ENCODE assay signal across 1 cellular context in the genomic region with DNA sequence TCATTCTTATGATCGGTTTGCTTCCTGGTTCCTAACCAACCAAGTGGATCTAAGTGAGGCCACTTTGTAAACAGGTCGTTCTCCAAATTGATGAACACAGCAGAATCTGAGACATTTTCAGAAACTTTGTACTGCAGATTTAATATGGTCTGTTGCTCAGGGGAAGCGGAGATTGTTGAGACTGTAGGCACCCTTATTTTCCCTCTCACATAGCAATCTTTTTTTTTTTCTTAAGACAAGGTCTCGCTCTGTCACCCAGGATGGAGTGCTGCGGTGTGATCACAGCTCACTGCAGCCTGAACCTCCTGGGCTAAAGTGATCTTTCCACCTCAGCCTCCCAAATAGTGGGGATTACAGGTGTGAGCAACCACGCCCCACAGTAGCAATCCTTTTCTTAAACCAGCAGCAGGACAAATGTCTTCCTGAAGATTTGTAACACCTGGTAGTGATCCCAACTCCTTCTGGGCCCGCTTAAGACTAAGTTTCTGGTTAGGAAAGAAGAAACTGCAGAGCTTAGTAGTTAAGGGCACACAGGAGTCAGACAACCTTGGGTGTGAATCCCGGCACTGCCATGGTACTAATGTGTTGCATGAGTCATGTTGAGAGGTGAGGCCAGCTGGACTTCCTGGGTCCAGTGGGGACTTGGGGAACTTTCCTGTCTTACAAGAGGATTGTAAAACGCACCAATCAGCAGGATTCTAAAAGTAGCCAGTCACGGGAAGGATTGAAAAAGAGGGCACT.
TF ChIP-seq lines count a peak whose summit lies in the region.

No MANE protein-coding gene starts in this region.

TF ChIP-seq in GM12878, 131 proteins besides CTCF, POLR2A, EP300 and RAD21:
- TF ChIP-seq SRF (IDR thresholded peaks at IDR 0.05; ENCODE audit: low read depth in 2 of 2, low read length in 2 of 2) (no peak), CBX5 (IDR thresholded peaks at IDR 0.05; ENCODE audit: low read depth) (no peak), RELA (IDR thresholded peaks at IDR 0.05; ENCODE audit: borderline replicate concordance, partially characterized antibody) (no peak), POLR2AphosphoS5 (IDR thresholded peaks at IDR 0.05; ENCODE audit: low read length) (no peak), POLR2AphosphoS2 (IDR thresholded peaks at IDR 0.05; ENCODE audit: low read depth, low read length) (no peak), TCF7 (IDR thresholded peaks at IDR 0.05; ENCODE audit: borderline replicate concordance) (no peak), WRNIP1 (IDR thresholded peaks at IDR 0.05; ENCODE audit: borderline replicate concordance, low read depth, low read length) (no peak), STAT1 (conservative IDR thresholded peaks at IDR 0.05) (no peak), HDAC2 (IDR thresholded peaks at IDR 0.05) (no peak), EGR1 (IDR thresholded peaks at IDR 0.05; ENCODE audit: borderline replicate concordance in 1 of 2, low read depth in 2 of 2, low read length in 2 of 2) (no peak), JUND (IDR thresholded peaks at IDR 0.05; ENCODE audit: low read depth, low read length) (no peak), ETV6 (conservative IDR thresholded peaks at IDR 0.05 in 1 of 2, IDR thresholded peaks at IDR 0.05 in 1 of 2; ENCODE audit: borderline replicate concordance in 1 of 2, low read depth in 1 of 2) (0 out of 4 replicates have a peak, but pooled peaks of 1 of the 2 experiments have one; percentile 24), TCF3 (IDR thresholded peaks at IDR 0.05; ENCODE audit: borderline replicate concordance, insufficient read depth, low read depth, low read length) (0 out of 2 replicates have a peak, but pooled peaks have one; percentile 24), IKZF1 (conservative IDR thresholded peaks at IDR 0.05) (0 out of 2 replicates have a peak, but pooled peaks have one; percentile 16), BHLHE40 (IDR thresholded peaks at IDR 0.05; ENCODE audit: borderline replicate concordance in 1 of 2, low read depth in 2 of 2, low read length in 1 of 2) (no peak)
- TF ChIP-seq, protein P1, sequence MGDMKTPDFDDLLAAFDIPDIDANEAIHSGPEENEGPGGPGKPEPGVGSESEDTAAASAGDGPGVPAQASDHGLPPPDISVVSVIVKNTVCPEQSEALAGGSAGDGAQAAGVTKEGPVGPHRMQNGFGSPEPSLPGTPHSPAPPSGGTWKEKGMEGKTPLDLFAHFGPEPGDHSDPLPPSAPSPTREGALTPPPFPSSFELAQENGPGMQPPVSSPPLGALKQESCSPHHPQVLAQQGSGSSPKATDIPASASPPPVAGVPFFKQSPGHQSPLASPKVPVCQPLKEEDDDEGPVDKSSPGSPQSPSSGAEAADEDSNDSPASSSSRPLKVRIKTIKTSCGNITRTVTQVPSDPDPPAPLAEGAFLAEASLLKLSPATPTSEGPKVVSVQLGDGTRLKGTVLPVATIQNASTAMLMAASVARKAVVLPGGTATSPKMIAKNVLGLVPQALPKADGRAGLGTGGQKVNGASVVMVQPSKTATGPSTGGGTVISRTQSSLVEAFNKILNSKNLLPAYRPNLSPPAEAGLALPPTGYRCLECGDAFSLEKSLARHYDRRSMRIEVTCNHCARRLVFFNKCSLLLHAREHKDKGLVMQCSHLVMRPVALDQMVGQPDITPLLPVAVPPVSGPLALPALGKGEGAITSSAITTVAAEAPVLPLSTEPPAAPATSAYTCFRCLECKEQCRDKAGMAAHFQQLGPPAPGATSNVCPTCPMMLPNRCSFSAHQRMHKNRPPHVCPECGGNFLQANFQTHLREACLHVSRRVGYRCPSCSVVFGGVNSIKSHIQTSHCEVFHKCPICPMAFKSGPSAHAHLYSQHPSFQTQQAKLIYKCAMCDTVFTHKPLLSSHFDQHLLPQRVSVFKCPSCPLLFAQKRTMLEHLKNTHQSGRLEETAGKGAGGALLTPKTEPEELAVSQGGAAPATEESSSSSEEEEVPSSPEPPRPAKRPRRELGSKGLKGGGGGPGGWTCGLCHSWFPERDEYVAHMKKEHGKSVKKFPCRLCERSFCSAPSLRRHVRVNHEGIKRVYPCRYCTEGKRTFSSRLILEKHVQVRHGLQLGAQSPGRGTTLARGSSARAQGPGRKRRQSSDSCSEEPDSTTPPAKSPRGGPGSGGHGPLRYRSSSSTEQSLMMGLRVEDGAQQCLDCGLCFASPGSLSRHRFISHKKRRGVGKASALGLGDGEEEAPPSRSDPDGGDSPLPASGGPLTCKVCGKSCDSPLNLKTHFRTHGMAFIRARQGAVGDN (IDR thresholded peaks at IDR 0.05), result no peak
- TF ChIP-seq, protein P2, sequence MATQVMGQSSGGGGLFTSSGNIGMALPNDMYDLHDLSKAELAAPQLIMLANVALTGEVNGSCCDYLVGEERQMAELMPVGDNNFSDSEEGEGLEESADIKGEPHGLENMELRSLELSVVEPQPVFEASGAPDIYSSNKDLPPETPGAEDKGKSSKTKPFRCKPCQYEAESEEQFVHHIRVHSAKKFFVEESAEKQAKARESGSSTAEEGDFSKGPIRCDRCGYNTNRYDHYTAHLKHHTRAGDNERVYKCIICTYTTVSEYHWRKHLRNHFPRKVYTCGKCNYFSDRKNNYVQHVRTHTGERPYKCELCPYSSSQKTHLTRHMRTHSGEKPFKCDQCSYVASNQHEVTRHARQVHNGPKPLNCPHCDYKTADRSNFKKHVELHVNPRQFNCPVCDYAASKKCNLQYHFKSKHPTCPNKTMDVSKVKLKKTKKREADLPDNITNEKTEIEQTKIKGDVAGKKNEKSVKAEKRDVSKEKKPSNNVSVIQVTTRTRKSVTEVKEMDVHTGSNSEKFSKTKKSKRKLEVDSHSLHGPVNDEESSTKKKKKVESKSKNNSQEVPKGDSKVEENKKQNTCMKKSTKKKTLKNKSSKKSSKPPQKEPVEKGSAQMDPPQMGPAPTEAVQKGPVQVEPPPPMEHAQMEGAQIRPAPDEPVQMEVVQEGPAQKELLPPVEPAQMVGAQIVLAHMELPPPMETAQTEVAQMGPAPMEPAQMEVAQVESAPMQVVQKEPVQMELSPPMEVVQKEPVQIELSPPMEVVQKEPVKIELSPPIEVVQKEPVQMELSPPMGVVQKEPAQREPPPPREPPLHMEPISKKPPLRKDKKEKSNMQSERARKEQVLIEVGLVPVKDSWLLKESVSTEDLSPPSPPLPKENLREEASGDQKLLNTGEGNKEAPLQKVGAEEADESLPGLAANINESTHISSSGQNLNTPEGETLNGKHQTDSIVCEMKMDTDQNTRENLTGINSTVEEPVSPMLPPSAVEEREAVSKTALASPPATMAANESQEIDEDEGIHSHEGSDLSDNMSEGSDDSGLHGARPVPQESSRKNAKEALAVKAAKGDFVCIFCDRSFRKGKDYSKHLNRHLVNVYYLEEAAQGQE (IDR thresholded peaks at IDR 0.05; ENCODE audit: low read depth, low read length), result no peak
